21 cellular contexts compared by ENCODE assay signal in the genomic region with DNA sequence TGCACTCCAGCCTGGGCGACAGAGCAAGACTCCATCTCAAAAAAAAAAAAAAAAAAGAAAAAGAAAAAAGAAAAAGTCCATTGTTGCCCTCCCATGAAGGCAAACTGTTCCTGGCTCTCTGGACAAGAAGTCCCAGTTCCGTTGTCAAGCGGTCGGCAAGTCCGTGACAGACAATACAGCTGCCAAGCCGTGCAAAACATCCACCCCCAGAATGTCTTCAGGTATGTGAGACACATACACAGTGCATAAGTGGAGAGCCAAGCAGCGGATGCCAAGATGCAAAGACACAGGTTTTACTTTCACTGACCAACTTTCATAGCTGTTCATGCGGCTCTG. TPM values are rescaled to one million over a fixed set of nuclear protein-coding genes. Genes with fewer than 3 reads are reported as not detected.
A peak's percentile ranks its signal among the peaks of the same experiment; 100 is the strongest.
DNase-seq lines count a peak whose midpoint lies in the region; ATAC-seq, FAIRE-seq and TF ChIP-seq lines count a peak whose summit lies in the region.
"Had no signal": no experiment of that assay in that cellular context is flagged by ENCODE, and none has a peak within 500 bp of the region (broad histone marks: within the 10 kb centered on the region; RNA-seq: fewer than 3 reads in every experiment).

No MANE protein-coding gene starts in this region.

- H2BK12ac ChIP-seq in H1 (ENCODE audit: low read depth, low read length) = no peak overlapping the region

- H3K4me3 ChIP-seq in H1 (ENCODE audit: extremely low read depth in 1 of 4, insufficient read depth in 2 of 4, low read depth in 3 of 4, low read length in 4 of 4) = no peak overlapping the region
- peak overlapping the region in 2 of 3 donors; percentile 28 to 51 for H3K4me3 ChIP-seq in right lobe of liver
- H3K4me3 ChIP-seq in lower leg skin (ENCODE audit: low read depth, poor library complexity, severe bottlenecking) = no peak overlapping the region
- H3K4me3 ChIP-seq: K562 had no signal

- no peaks in the 10 kb centered on the region for H3K23me2 ChIP-seq in H1 (ENCODE audit: low read depth, low read length)

- TF ChIP-seq EP300 in H1 (IDR thresholded peaks at IDR 0.05; ENCODE audit: borderline replicate concordance in 1 of 2, low read depth in 2 of 2, low read length in 2 of 2) = no peak

- POLR2A ChIA-PET in H1 (lab: Charles Lee; ENCODE audit: partially characterized antibody) = interaction anchor here (0.6 to 1.5 kb wide), 2 partner anchors 41 to 99 kb away, joined by 4 to 5 read pairs; a partner anchor contains a TSS

- intact Hi-C loops in right lobe of liver (cut with DNase I) = no loop called here
- intact Hi-C loops in lower leg skin (cut with DNase I; ENCODE audit: low total_unique reads) = no loop called here

- CTCF ChIA-PET in H1 (lab: Charles Lee; ENCODE audit: partially characterized antibody) = interaction anchor here (0.6 to 6.4 kb wide), 4 partner anchors 10 to 81 kb away, joined by 4 to 48 read pairs (median 6); no protein-coding TSS in a partner anchor

- H3K4me1 ChIP-seq in H1 (replicated peaks in 1 of 4; ENCODE audit: control insufficient read depth in 3 of 4, insufficient read depth in 4 of 4, low read length in 3 of 4) = no peaks in the 10 kb centered on the region
- H3K4me1 ChIP-seq in right lobe of liver = peaks cover 0 to 10% (median 4%) of the 10 kb centered on the region in 4 donors
- H3K4me1 ChIP-seq: BE2C, Caco-2 had no signal

- H3K79me2 ChIP-seq in H1 (ENCODE audit: control insufficient read depth in 1 of 2, insufficient read depth in 2 of 2, low read length in 2 of 2) = no peaks in the 10 kb centered on the region

- no peak overlapping the region for H2BK120ac ChIP-seq in H1 (replicated peaks; ENCODE audit: low read depth, low read length)

- H3K23ac ChIP-seq in H1 (ENCODE audit: insufficient read length) = no peak overlapping the region

- H3K56ac ChIP-seq in H1 (replicated peaks; ENCODE audit: insufficient read length, low read depth, low read length) = no peak overlapping the region

- no peak for FAIRE-seq in H1 (lab: Jason Lieb, UNC)
- FAIRE-seq: A204.1, K562 had no signal

- no peak overlapping the region for H4K5ac ChIP-seq in H1 (ENCODE audit: insufficient read length, low read depth, low read length)

- no peaks in the 10 kb centered on the region for H3K79me1 ChIP-seq in H1 (ENCODE audit: low read depth, low read length)

- no peak overlapping the region for H2BK15ac ChIP-seq in H1 (ENCODE audit: low read length)

- WGBS in H1 (ENCODE audit: extremely low coverage in 1 of 2, insufficient coverage in 1 of 2, insufficient read length in 1 of 2, insufficient replicate concordance in 2 of 2, low coverage in 1 of 2, low lambda C conversion rate in 2 of 2, missing lambda C conversion rate in 1 of 2), 2 experiments = 92% methylated on average over 7 of the region's 8 CpGs; no CpG with 5 or more reads in 1 of the 2 experiments
- WGBS in right lobe of liver (ENCODE audit: insufficient coverage, low coverage, low lambda C conversion rate, missing lambda C conversion rate) = 36% methylated on average over 5 of the region's 8 CpGs
- 92 to 94% methylated on average over 8 of the region's 8 CpGs for WGBS in lower leg skin, 2 donors

- DNase-seq in H1 (ENCODE audit: low read depth in 1 of 2, low spot score in 2 of 2) = no peak
- no peak for DNase-seq in right lobe of liver
- DNase-seq in mesenteric fat pad (ENCODE audit: low spot score) = peak; percentile 55
- DNase-seq in epidermal melanocyte (ENCODE audit: insufficient read length, low spot score) = no peak
- no peak for DNase-seq in KG1 (lab: John Stamatoyannopoulos, UW)
- no peak for DNase-seq in lower leg skin (ENCODE audit: low spot score in 2 of 2)
- no peak for DNase-seq in HT-29 (ENCODE audit: low spot score)
- DNase-seq: ACHN; BE2C; C1 segment of cervical spinal cord; Caco-2; CD4-positive, CD25-positive, alpha-beta regulatory T cell; CD8-positive, alpha-beta memory T cell; DMS153; DMS79; GDM1; GOT3; H9; IMR-90 had no signal

- no peak overlapping the region for H3K9ac ChIP-seq in H1 (replicated peaks in 1 of 4; ENCODE audit: extremely low read depth in 1 of 4, low read depth in 3 of 4, low read length in 3 of 4)

- H3K36me3 ChIP-seq in H1 (ENCODE audit: control insufficient read depth in 2 of 4, insufficient read depth in 4 of 4, low read length in 3 of 4) (no peaks in the 10 kb centered on the region; a peak in 1 of 8 replicates), right lobe of liver (no peaks in the 10 kb centered on the region)
- H3K36me3 ChIP-seq: BE2C had no signal

- TF ChIP-seq POLR2A in H1 (IDR thresholded peaks at IDR 0.05; ENCODE audit: control extremely low read depth in 1 of 2, low read depth in 2 of 2, low read length in 2 of 2) (no peak), right lobe of liver (IDR thresholded peaks at IDR 0.05) (no peak), lower leg skin (IDR thresholded peaks at IDR 0.05) (no peak)

- H4K8ac ChIP-seq in H1 (ENCODE audit: extremely low read depth, insufficient read depth, low read length) = 0 out of 2 replicates have a peak overlapping the region, but pooled peaks have one; percentile 46

- no peak overlapping the region for H2AK5ac ChIP-seq in H1 (ENCODE audit: low read depth, low read length)

- no peak overlapping the region for H4K91ac ChIP-seq in H1 (replicated peaks; ENCODE audit: insufficient read length, low read length)

- TF ChIP-seq CTCF in H1 (IDR thresholded peaks at IDR 0.05; ENCODE audit: control extremely low read depth in 1 of 3, insufficient read depth in 1 of 3, low read depth in 1 of 3, low read length in 3 of 3) (no peak), right lobe of liver (IDR thresholded peaks at IDR 0.05) (no peak), lower leg skin (IDR thresholded peaks at IDR 0.05) (no peak)

- H3K27ac ChIP-seq in H1 (ENCODE audit: low read depth, low read length) (no peak overlapping the region), right lobe of liver (peak overlapping the region in 1 of 3 donors; percentile 81)

- H2BK20ac ChIP-seq in H1 (ENCODE audit: low read length) = no peak overlapping the region

- H2BK5ac ChIP-seq in H1 (ENCODE audit: low read depth, low read length) = no peak overlapping the region

- no peak overlapping the region for H3K4ac ChIP-seq in H1 (replicated peaks; ENCODE audit: insufficient read length, low read depth, low read length)

- H4K20me1 ChIP-seq in H1 (replicated peaks in 1 of 2; ENCODE audit: control insufficient read depth in 1 of 2, insufficient read depth in 2 of 2, low read length in 2 of 2) = no peaks in the 10 kb centered on the region

- no peak for ATAC-seq in right lobe of liver

- no peak overlapping the region for H3K14ac ChIP-seq in H1 (ENCODE audit: insufficient read length)

- no peak overlapping the region for H2AFZ ChIP-seq in H1 (ENCODE audit: low read length)

- no peaks in the 10 kb centered on the region for H3K27me3 ChIP-seq in H1 (replicated peaks in 1 of 4; ENCODE audit: control insufficient read depth in 3 of 4, extremely low read depth in 1 of 4, insufficient read depth in 3 of 4, low read length in 3 of 4)
- no peaks in the 10 kb centered on the region for H3K27me3 ChIP-seq in right lobe of liver
- H3K27me3 ChIP-seq: BE2C had no signal

- H3K18ac ChIP-seq in H1 (ENCODE audit: extremely low read depth, low read length) = no peak overlapping the region

- H3K9me3 ChIP-seq in H1 (ENCODE audit: insufficient read depth in 2 of 2, low read depth in 1 of 2, low read length in 1 of 2) = peaks cover 16 to 31% of the 10 kb centered on the region in 2 experiments
- no peaks in the 10 kb centered on the region for H3K9me3 ChIP-seq in right lobe of liver
- H3K9me3 ChIP-seq: BE2C had no signal

- no peak overlapping the region for H3K4me2 ChIP-seq in H1 (ENCODE audit: insufficient read depth in 1 of 2, low read depth in 2 of 2, low read length in 2 of 2)

- TF ChIP-seq RAD21 in H1 (IDR thresholded peaks at IDR 0.05 in 1 of 2, conservative IDR thresholded peaks at IDR 0.05 in 1 of 2; ENCODE audit: low read depth in 2 of 2, low read length in 2 of 2) = no peak

TF ChIP-seq in H1, 55 proteins besides CTCF, POLR2A, EP300 and RAD21:
- no peak for TF ChIP-seq HDAC6 (IDR thresholded peaks at IDR 0.05; ENCODE audit: low read depth, low read length)
- TF ChIP-seq KDM5A (IDR thresholded peaks at IDR 0.05; ENCODE audit: low read length) = no peak
- TF ChIP-seq RBBP5 (IDR thresholded peaks at IDR 0.05; ENCODE audit: borderline replicate concordance, low read depth, low read length) = no peak
- no peak for TF ChIP-seq NANOG (IDR thresholded peaks at IDR 0.05; ENCODE audit: insufficient read depth, low read depth, low read length, poor library complexity, severe bottlenecking)
- no peak for TF ChIP-seq GABPA (IDR thresholded peaks at IDR 0.05; ENCODE audit: borderline replicate concordance, insufficient read depth, low read length)
- TF ChIP-seq RFX5 (IDR thresholded peaks at IDR 0.05; ENCODE audit: borderline replicate concordance, low read depth, low read length) = no peak
- no peak for TF ChIP-seq CEBPB (IDR thresholded peaks at IDR 0.05; ENCODE audit: low read depth, low read length)

RNA-seq across cellular contexts. Expression of a gene that starts 33.6 kb away (rescaled TPM):
- 18.0 and 20.5 TPM in 2 replicates for total RNA-seq in H1 (2021; fragmentation: NEBNext Ultra II Directional; extraction: Animal tissue kit (Norgen Biotek cat#: 25700))
- 1.9 and 3.3 TPM in 2 replicates for polyA plus RNA-seq in H1 (2011; rRNA removed)
- polyA plus RNA-seq in H1 (2011; cell fraction: cytosol; rRNA removed) = 4.6 TPM
- 2.6 TPM for polyA plus RNA-seq in H1 (2011; cell fraction: nucleus; rRNA removed)
- polyA plus RNA-seq in H1 (2012, experiment 1 of 2) = 9.7 to 14.7 TPM (median 10.5 TPM) in 4 replicates
- polyA plus RNA-seq in H1 (2012, experiment 2 of 2) = 0.81 TPM
- polyA plus RNA-seq in H1 (2013, experiment 1 of 2) = 4.5 TPM
- polyA plus RNA-seq in H1 (2013, experiment 2 of 2) = 4.2 TPM
- 11.2 and 17.8 TPM in 2 replicates for polyA minus RNA-seq in H1 (2011; rRNA and poly(A)+ RNA removed)
- polyA minus RNA-seq in H1 (2011; cell fraction: cytosol; rRNA and poly(A)+ RNA removed) = 16.5 TPM
- polyA minus RNA-seq in H1 (2011; cell fraction: nucleus; rRNA and poly(A)+ RNA removed) = 8.3 TPM
- total RNA-seq in right lobe of liver (10 to 100 TPM in 5 of 6 experiments, 1 to 10 TPM in 1; 8.7 to 19.3 (median 13.0) TPM), mesenteric fat pad (45.8 TPM), lower leg skin (10 to 100 TPM; 14.8 to 21.6 (median 17.1) TPM)
- 8.0 and 8.3 TPM in 2 replicates for total RNA-seq in HT-29 (2014; rRNA removed; shearing (Covaris generic))

RNA-seq across cellular contexts. Expression of a gene that starts 40.4 kb away (rescaled TPM):
- 15.7 and 16.7 TPM in 2 replicates for total RNA-seq in H1 (2021; fragmentation: NEBNext Ultra II Directional; extraction: Animal tissue kit (Norgen Biotek cat#: 25700))
- polyA plus RNA-seq in H1 (2011; rRNA removed) = 4.9 and 5.0 TPM in 2 replicates
- 5.7 TPM for polyA plus RNA-seq in H1 (2011; cell fraction: cytosol; rRNA removed)
- polyA plus RNA-seq in H1 (2011; cell fraction: nucleus; rRNA removed) = 4.2 TPM
- polyA plus RNA-seq in H1 (2012, experiment 1 of 2) = 9.2 to 15.7 TPM (median 11.0 TPM) in 4 replicates
- 1.5 TPM for polyA plus RNA-seq in H1 (2012, experiment 2 of 2)
- 6.8 TPM for polyA plus RNA-seq in H1 (2013, experiment 1 of 2)
- 6.8 TPM for polyA plus RNA-seq in H1 (2013, experiment 2 of 2)
- 9.9 and 13.2 TPM in 2 replicates for polyA minus RNA-seq in H1 (2011; rRNA and poly(A)+ RNA removed)
- 5.5 TPM for polyA minus RNA-seq in H1 (2011; cell fraction: cytosol; rRNA and poly(A)+ RNA removed)
- 12.9 TPM for polyA minus RNA-seq in H1 (2011; cell fraction: nucleus; rRNA and poly(A)+ RNA removed)
- total RNA-seq in right lobe of liver = 1 to 10 TPM; 4.9 to 5.6 (median 5.4) TPM
- 16.7 TPM for total RNA-seq in mesenteric fat pad
- total RNA-seq in lower leg skin = 10 to 100 TPM; 10.9 to 31.1 (median 16.7) TPM
- total RNA-seq in HT-29 (2014; rRNA removed; shearing (Covaris generic)) = 11.3 and 13.1 TPM in 2 replicates

Comparison
In these comparisons a context has a peak if more than half of its experiments do, and no peak if none do; other contexts are left out.
1. H3K4me3 ChIP-seq: peak in right lobe of liver (2 of 3); none in H1 (0 of 4) and lower leg skin (single experiment).